In the genomic region with DNA sequence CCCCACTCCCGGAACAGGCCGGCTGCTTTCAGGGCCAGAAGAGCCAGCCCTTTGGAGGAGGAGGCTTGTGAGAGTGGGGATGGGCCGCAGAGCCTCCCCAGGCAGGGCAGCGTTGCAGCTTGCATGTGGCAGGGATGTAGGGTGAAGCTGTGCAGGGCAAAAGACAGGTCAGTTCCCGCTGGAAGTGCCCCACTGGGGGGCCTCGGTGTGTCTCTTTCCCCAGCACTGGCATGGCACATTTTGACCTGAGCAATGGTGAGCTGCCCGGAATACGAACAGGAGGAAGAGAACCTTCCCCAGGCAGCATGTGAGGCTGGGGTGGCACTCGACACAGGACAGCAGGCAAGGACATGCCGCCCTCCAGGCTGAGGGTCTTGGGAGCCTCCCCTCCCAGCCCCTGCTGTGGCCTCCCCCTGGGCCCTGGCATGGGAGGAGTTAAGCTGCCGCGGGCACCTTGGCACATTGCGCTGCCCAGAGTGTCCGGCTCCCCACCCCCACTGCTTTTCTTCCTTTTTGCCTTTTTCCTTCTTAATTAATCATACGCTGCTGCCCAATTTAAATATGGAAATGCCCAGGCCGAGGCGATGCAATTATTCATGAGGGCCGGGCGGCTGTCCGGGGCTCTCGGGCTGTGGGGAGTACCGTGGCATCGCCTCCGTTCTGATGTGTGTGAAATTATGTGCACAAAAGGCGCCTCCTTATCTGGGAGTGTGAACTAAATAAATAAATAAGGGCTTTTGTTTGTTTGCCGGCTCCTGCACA, we compare ENCODE assay signal across 8 cellular contexts.
DNase-seq lines count a peak whose midpoint lies in the region; ATAC-seq and TF ChIP-seq lines count a peak whose summit lies in the region.

No MANE protein-coding gene starts in this region.

- no peaks in the 10 kb centered on the region for H3K9me3 Mint-ChIP-seq in CD4-positive, CD25-positive, alpha-beta regulatory T cell

- H3K4me3 ChIP-seq in CD4-positive, CD25-positive, alpha-beta regulatory T cell (ENCODE audit: low read depth, low read length): peak overlapping the region; percentile 57
- H3K4me3 ChIP-seq in KMS-11 (IDR thresholded peaks at IDR 0.05; ENCODE audit: insufficient read depth, low read depth, low read length) (no peak overlapping the region), fibroblast of the aortic adventitia (ENCODE audit: low read depth, low read length) (peak overlapping the region; percentile 77)

- TF ChIP-seq CTCF in KMS-11 (conservative IDR thresholded peaks at IDR 0.05; ENCODE audit: low read depth, low read length): no peak
- no peak for TF ChIP-seq CTCF in fibroblast of the aortic adventitia (IDR thresholded peaks at IDR 0.05; ENCODE audit: insufficient read depth, low read length)

- no peak for ATAC-seq in CD4-positive, CD25-positive, alpha-beta regulatory T cell (ENCODE audit: low read depth in 2 of 2)
- no peak for ATAC-seq in HG02610 (IDR thresholded peaks at IDR 0.05; ENCODE audit: unreplicated experiment)

- H3K27ac Mint-ChIP-seq in CD4-positive, CD25-positive, alpha-beta regulatory T cell: peak overlapping the region; percentile 90 to 96 (median 95)

- H3K27me3 Mint-ChIP-seq in CD4-positive, CD25-positive, alpha-beta regulatory T cell: no peaks in the 10 kb centered on the region

- H3K4me3 Mint-ChIP-seq in CD4-positive, CD25-positive, alpha-beta regulatory T cell: peak overlapping the region; percentile 84 to 97 (median 90)

- DNase-seq in CD4-positive, CD25-positive, alpha-beta regulatory T cell: peak in 1 of 3 donors; percentile 37
- DNase-seq in activated CD8-positive, alpha-beta memory T cell treated with anti-CD3 and anti-CD28 coated beads, Interleukin-2, amount 50 U/mL, for 48 hours: peak; percentile 66
- DNase-seq in fibroblast of the aortic adventitia (ENCODE audit: low read depth): peak; percentile 62
- peak; percentile 78 for DNase-seq in pons (ENCODE audit: low spot score)
- no peak for DNase-seq in SIG-M5 treated with dmso at 0.1 percent for 504 hours (lab: John Stamatoyannopoulos, UW; ENCODE audit: unreplicated experiment)
- DNase-seq in T-helper 9 cell: no peak

- H3K27ac ChIP-seq in CD4-positive, CD25-positive, alpha-beta regulatory T cell (ENCODE audit: insufficient read depth, low read length, poor library complexity, severe bottlenecking): peak overlapping the region; percentile 87
- peak overlapping the region; percentile 93 for H3K27ac ChIP-seq in KMS-11

- no peaks in the 10 kb centered on the region for H3K36me3 ChIP-seq in CD4-positive, CD25-positive, alpha-beta regulatory T cell (ENCODE audit: control insufficient read depth, insufficient read depth, low read length)
- H3K36me3 ChIP-seq in KMS-11 (ENCODE audit: insufficient read depth): no peaks in the 10 kb centered on the region

- H3K4me1 Mint-ChIP-seq in CD4-positive, CD25-positive, alpha-beta regulatory T cell: peaks cover 0 to 38% (median 17%) of the 10 kb centered on the region in 4 donors

- H3K4me2 ChIP-seq in KMS-11: peak overlapping the region; percentile 99

- peaks cover 52% of the 10 kb centered on the region for H3K4me1 ChIP-seq in CD4-positive, CD25-positive, alpha-beta regulatory T cell (ENCODE audit: control insufficient read depth, insufficient read depth, low read length, poor library complexity, severe bottlenecking)
- H3K4me1 ChIP-seq in KMS-11 (ENCODE audit: low read depth, poor library complexity, severe bottlenecking): peaks cover 54% of the 10 kb centered on the region

- no peaks in the 10 kb centered on the region for H3K36me3 Mint-ChIP-seq in CD4-positive, CD25-positive, alpha-beta regulatory T cell

- peak overlapping the region; percentile 69 for H2AFZ ChIP-seq in KMS-11 (ENCODE audit: low read depth)

- no peaks in the 10 kb centered on the region for H3K9me3 ChIP-seq in CD4-positive, CD25-positive, alpha-beta regulatory T cell (ENCODE audit: control insufficient read depth in 2 of 2, low read length in 2 of 2)

- H3K79me2 ChIP-seq in KMS-11 (ENCODE audit: insufficient read depth, low read depth): peaks cover 33% of the 10 kb centered on the region

- H4K20me1 ChIP-seq in KMS-11 (ENCODE audit: insufficient read depth): no peaks in the 10 kb centered on the region

- H3K9ac ChIP-seq in KMS-11: peak overlapping the region; percentile 84

- H3K27me3 ChIP-seq in CD4-positive, CD25-positive, alpha-beta regulatory T cell (ENCODE audit: control insufficient read depth, insufficient read depth, low read length): no peaks in the 10 kb centered on the region
- H3K27me3 ChIP-seq in KMS-11 (ENCODE audit: insufficient read depth, low read depth): no peaks in the 10 kb centered on the region

Comparison
In these comparisons a context has a peak if more than half of its experiments do, and no peak if none do; other contexts are left out.
1. DNase-seq: peak in activated CD8-positive, alpha-beta memory T cell treated with anti-CD3 and anti-CD28 coated beads, Interleukin-2, amount 50 U/mL, for 48 hours (single experiment), fibroblast of the aortic adventitia (single experiment) and pons (single experiment); none in SIG-M5 treated with dmso at 0.1 percent for 504 hours (single experiment) and T-helper 9 cell (single experiment).